10 cellular contexts compared by ENCODE assay signal in the genomic region with DNA sequence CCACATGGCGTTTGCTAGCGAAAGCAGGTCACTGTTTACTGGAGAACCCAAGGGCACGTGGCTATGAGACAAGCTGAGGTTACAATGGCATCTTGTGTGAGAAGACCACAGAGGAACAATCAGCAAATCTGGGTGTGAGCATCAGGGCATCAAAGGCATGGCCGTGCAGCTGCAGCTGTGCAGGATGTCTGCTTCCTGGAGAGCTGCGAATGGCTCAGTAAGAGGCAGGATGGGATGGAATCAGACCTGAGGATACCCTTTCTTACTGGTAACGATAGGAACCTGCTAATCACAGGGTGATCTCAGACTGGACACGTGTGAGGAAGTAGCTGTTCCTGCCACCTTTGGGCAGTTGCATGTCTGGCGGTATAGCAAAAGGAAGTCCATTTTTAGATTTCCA.
DNase-seq lines count a peak whose midpoint lies in the region; ATAC-seq, FAIRE-seq and TF ChIP-seq lines count a peak whose summit lies in the region.
"Had no signal": no experiment of that assay in that cellular context is flagged by ENCODE, and none has a peak within 500 bp of the region (broad histone marks: within the 10 kb centered on the region; RNA-seq: fewer than 3 reads in every experiment).

No MANE protein-coding gene starts in this region.

- H3K9ac ChIP-seq in OCI-LY1 (ENCODE audit: low read length) = peak overlapping the region; percentile 26; the same call in 1 of the 2 replicates

- H3K79me2 ChIP-seq in OCI-LY1 (ENCODE audit: insufficient read depth, low read length) = no peaks in the 10 kb centered on the region

- no peaks in the 10 kb centered on the region for H4K20me1 ChIP-seq in OCI-LY1 (ENCODE audit: insufficient read depth, low read length)

- H3K4me3 ChIP-seq in OCI-LY1 (ENCODE audit: low read depth, low read length, poor library complexity, severe bottlenecking) (peak overlapping the region; percentile 18), dorsolateral prefrontal cortex (peak overlapping the region in 11 of 59 donors; percentile 2 to 18 (median 12))

- H3K36me3 ChIP-seq in OCI-LY1 (ENCODE audit: insufficient read depth, low read length) = peaks cover 17% of the 10 kb centered on the region; the same call in 1 of the 2 replicates

- no peak for TF ChIP-seq CTCF in OCI-LY1 (IDR thresholded peaks at IDR 0.05; ENCODE audit: low read length)
- TF ChIP-seq CTCF in dorsolateral prefrontal cortex (IDR thresholded peaks at IDR 0.05 in 54 of 56, conservative IDR thresholded peaks at IDR 0.05 in 2 of 56; ENCODE audit: low read depth in 1 of 56, partially characterized antibody in 56 of 56) = peak in 9 of 56 donors; percentile 4 to 20 (median 14)

- H3K27me3 ChIP-seq in OCI-LY1 (ENCODE audit: insufficient read depth, low read length) (no peaks in the 10 kb centered on the region), dorsolateral prefrontal cortex (no peaks in the 10 kb centered on the region)

- no peak overlapping the region for H2AFZ ChIP-seq in OCI-LY1 (ENCODE audit: low read length)

- H3K27ac ChIP-seq in OCI-LY1 (ENCODE audit: low read depth, low read length, poor library complexity, severe bottlenecking) (peak overlapping the region; percentile 73), dorsolateral prefrontal cortex (peak overlapping the region in 58 of 59 donors; percentile 21 to 96 (median 81))

- H3F3A ChIP-seq in OCI-LY1 (ENCODE audit: insufficient read depth, low read length) = no peaks in the 10 kb centered on the region

- H3K9me3 ChIP-seq in OCI-LY1 (ENCODE audit: low read length) = no peaks in the 10 kb centered on the region

- DNase-seq in GM18507 (ENCODE audit: extremely low spot score, insufficient read length, low read depth) (peak; percentile 28), dorsolateral prefrontal cortex (peak in 8 of 10 donors; percentile 57 to 87 (median 76)), pons (ENCODE audit: low spot score) (peak; percentile 91), AG08396 (ENCODE audit: low spot score) (no peak), cortex of kidney (lab: John Stamatoyannopoulos, UW) (no peak)
- DNase-seq in stimulated activated CD8-positive, alpha-beta memory T cell treated with anti-CD3 and anti-CD28 coated beads, Interleukin-4, amount 100 ng/mL, for 48 hours = no peak
- DNase-seq: NCI-H1436 treated with DMSO at 0.1 percent for 48 hours had no signal

- H3K9me2 ChIP-seq in OCI-LY1 (ENCODE audit: low read depth, low read length) = no peaks in the 10 kb centered on the region

- peaks cover 15% of the 10 kb centered on the region for H3K4me1 ChIP-seq in OCI-LY1 (ENCODE audit: insufficient read depth, low read length, severe bottlenecking)

- intact Hi-C loops in dorsolateral prefrontal cortex (cut with DNase I) = loop anchor here in 1 of 2 donors (2.0 kb wide), 1 partner anchor 25 kb away; no protein-coding TSS in a partner anchor

- ATAC-seq in GM18870 (IDR thresholded peaks at IDR 0.05; ENCODE audit: unreplicated experiment) = no peak

- FAIRE-seq in GM18507 (lab: Jason Lieb, UNC) = peak; percentile 63
- FAIRE-seq: astrocyte had no signal

- H3K4me2 ChIP-seq in OCI-LY1 (ENCODE audit: low read length) = peak overlapping the region; percentile 56

Comparison
In these comparisons a context has a peak if more than half of its experiments do, and no peak if none do; other contexts are left out.
1. DNase-seq: peak in GM18507 (single experiment), dorsolateral prefrontal cortex (8 of 10) and pons (single experiment); none in AG08396 (single experiment), stimulated activated CD8-positive, alpha-beta memory T cell treated with anti-CD3 and anti-CD28 coated beads, Interleukin-4, amount 100 ng/mL, for 48 hours (single experiment) and cortex of kidney (single experiment).